5 cellular contexts compared by ENCODE assay signal in the genomic region with DNA sequence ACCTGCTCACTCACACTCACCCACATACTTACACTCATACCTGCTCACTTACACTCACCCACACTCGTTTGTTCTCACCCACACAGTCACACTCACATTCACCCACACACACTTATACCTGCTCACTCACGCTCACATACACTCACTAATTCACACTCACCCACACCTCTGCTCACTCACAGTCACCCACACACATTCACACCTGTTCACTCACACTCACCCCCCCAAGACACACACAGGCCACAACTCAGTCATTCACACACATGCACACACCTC.
"Had no signal": no experiment of that assay in that cellular context is flagged by ENCODE, and none has a peak within 500 bp of the region (broad histone marks: within the 10 kb centered on the region; RNA-seq: fewer than 3 reads in every experiment).

No MANE protein-coding gene starts in this region.

- H3K4me3 ChIP-seq: GM23248, HAP-1 had no signal

- H3K4me1 ChIP-seq: HAP-1 had no signal

- H3K9ac ChIP-seq: GM23248 had no signal

- DNase-seq: GM23248, GOT3, KBM-7 had no signal

- H3K36me3 ChIP-seq: HAP-1 had no signal

- H3K9me3 ChIP-seq: HAP-1 had no signal

- H3K27ac ChIP-seq: GM23248 had no signal

- ATAC-seq: HCT116 had no signal

- H2AFZ ChIP-seq: GM23248 had no signal
